In genomic region chr7:92402920-92403759, GRCh38 we compare ENCODE assay signal across 1 cellular context.
TF ChIP-seq lines count a peak whose summit lies in the region.

No MANE protein-coding gene starts in this region.

TF ChIP-seq in K562, 482 proteins besides CTCF, POLR2A, EP300 and RAD21 (continued from another document):
- TF ChIP-seq YY1 (IDR thresholded peaks at IDR 0.05; ENCODE audit: borderline replicate concordance in 1 of 3, control insufficient read depth in 1 of 3, extremely low read depth in 1 of 3, insufficient read depth in 3 of 3, insufficient read length in 1 of 3, insufficient replicate concordance in 2 of 3, low read depth in 1 of 3, low read length in 2 of 3) (no peak), BCL6 (CRISPR knock-in tag; IDR thresholded peaks at IDR 0.05) (no peak), ZBTB34 (CRISPR knock-in tag; IDR thresholded peaks at IDR 0.05) (no peak), DACH1 (IDR thresholded peaks at IDR 0.05; ENCODE audit: partially characterized antibody) (no peak), CHCHD3 (CRISPR knock-in tag; IDR thresholded peaks at IDR 0.05) (no peak), FOXM1 (IDR thresholded peaks at IDR 0.05; ENCODE audit: low read depth) (no peak), FOXM1 (CRISPR knock-in tag; IDR thresholded peaks at IDR 0.05; ENCODE audit: low read depth) (no peak), GTF2E2 (tag; IDR thresholded peaks at IDR 0.05) (no peak)
